26 cellular contexts compared by ENCODE assay signal in the genomic region with DNA sequence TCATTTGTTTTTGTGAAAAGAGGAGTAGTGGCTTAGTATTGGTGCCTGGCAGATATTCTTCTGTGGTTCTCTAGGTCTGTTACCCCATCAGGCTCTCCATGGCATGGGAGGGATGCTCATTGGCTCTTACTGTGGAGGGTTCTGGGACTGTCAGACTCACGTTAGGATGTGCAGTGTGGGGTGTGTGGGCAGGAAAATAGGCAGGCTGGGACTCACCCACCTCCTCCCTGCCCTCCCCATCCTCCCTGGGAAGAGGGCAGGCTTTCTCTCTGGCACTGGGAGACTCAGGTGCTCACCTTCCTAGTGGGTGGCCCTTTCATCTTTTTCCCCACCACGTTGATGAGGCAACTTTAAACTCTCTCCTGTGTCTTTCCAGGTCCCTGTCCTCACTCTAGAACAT. TPM values are rescaled to one million over a fixed set of nuclear protein-coding genes. Genes with fewer than 3 reads are reported as not detected.
"Had no signal": no experiment of that assay in that cellular context is flagged by ENCODE, and none has a peak within 500 bp of the region (broad histone marks: within the 10 kb centered on the region; RNA-seq: fewer than 3 reads in every experiment).

No MANE protein-coding gene starts in this region.

- DNase-seq: naive thymus-derived CD4-positive, alpha-beta T cell; natural killer cell; nucleus accumbens; ovary; posterior cingulate gyrus; psoas muscle; right cardiac atrium; right lobe of liver; sigmoid colon; small intestine; stimulated activated CD4-positive, alpha-beta T cell treated with anti-CD3 and anti-CD28 coated beads, Interleukin-15, amount 100 ng/mL, for 24 hours; stimulated activated CD4-positive, alpha-beta T cell treated with anti-CD3 and anti-CD28 coated beads, Interleukin-2, amount 100 ng/mL, for 24 hours; stimulated activated CD4-positive, alpha-beta T cell treated with anti-CD3 and anti-CD28 coated beads, Interleukin-2, amount 100 ng/mL, for 48 hours; stimulated activated CD4-positive, alpha-beta T cell treated with anti-CD3 and anti-CD28 coated beads, Interleukin-4, amount 100 ng/mL, for 24 hours; stimulated activated naive B cell treated with anti-CD40 and anti-IgM and Interleukin-4, amounts not matched to agents 10 μg/mL and 1 μg/mL and 100 μg/mL, for 72 hours; stimulated activated naive CD4-positive, alpha-beta T cell treated with Interleukin-2 at 50 U/mL for 16 hours; stomach; upper lobe of right lung; uterus had no signal

- H3K9ac ChIP-seq: neural progenitor cell, parathyroid adenoma had no signal

- H3K27ac ChIP-seq: neural progenitor cell, neutrophil, ovary, parathyroid adenoma, psoas muscle, right lobe of liver, sigmoid colon, stomach, thoracic aorta, thyroid gland, tibial nerve, upper lobe of right lung, uterus had no signal

- H3K36me3 ChIP-seq: neural progenitor cell, neutrophil, ovary, right lobe of liver, sigmoid colon, stomach, thoracic aorta, thyroid gland, tibial nerve, upper lobe of right lung, uterus had no signal

- H3K27me3 ChIP-seq: neural progenitor cell, neutrophil, right lobe of liver, thyroid gland, tibial nerve, uterus had no signal

- H2AFZ ChIP-seq: neural progenitor cell, parathyroid adenoma had no signal

- ATAC-seq: naive thymus-derived CD4-positive, alpha-beta T cell; natural killer cell; psoas muscle; right cardiac atrium; right lobe of liver; stimulated activated effector memory CD8-positive, alpha-beta T cell treated with anti-CD3 and anti-CD28 coated beads, Interleukin-12 subunit alpha, Interleukin-12 subunit beta, amount 100 ng/mL, for 72 hours; stimulated activated naive B cell treated with anti-CD40 and anti-IgM and Interleukin-4, amounts not matched to agents 10 μg/mL and 1 μg/mL and 100 μg/mL, for 72 hours; upper lobe of right lung had no signal

- H3K4me3 ChIP-seq: neural progenitor cell, ovary, psoas muscle, right lobe of liver, sigmoid colon, stomach, thoracic aorta, thyroid gland, tibial nerve, upper lobe of right lung, uterus had no signal

- H3K4me2 ChIP-seq: neural progenitor cell had no signal

- H3K4me1 ChIP-seq: neural progenitor cell, parathyroid adenoma, psoas muscle, right lobe of liver, sigmoid colon, stomach, thyroid gland, upper lobe of right lung, uterus had no signal

- H3K9me3 ChIP-seq: neutrophil, ovary, psoas muscle, sigmoid colon, stomach, thoracic aorta, thyroid gland, tibial nerve, upper lobe of right lung, uterus had no signal

- H3K79me2 ChIP-seq: parathyroid adenoma had no signal

RNA-seq across cellular contexts. Expression of a gene that starts 44.2 kb away (rescaled TPM):
- polyA plus RNA-seq: naive thymus-derived CD4-positive, alpha-beta T cell had no signal
